ENCODE assay signal across 1 cellular context in the genomic region with DNA sequence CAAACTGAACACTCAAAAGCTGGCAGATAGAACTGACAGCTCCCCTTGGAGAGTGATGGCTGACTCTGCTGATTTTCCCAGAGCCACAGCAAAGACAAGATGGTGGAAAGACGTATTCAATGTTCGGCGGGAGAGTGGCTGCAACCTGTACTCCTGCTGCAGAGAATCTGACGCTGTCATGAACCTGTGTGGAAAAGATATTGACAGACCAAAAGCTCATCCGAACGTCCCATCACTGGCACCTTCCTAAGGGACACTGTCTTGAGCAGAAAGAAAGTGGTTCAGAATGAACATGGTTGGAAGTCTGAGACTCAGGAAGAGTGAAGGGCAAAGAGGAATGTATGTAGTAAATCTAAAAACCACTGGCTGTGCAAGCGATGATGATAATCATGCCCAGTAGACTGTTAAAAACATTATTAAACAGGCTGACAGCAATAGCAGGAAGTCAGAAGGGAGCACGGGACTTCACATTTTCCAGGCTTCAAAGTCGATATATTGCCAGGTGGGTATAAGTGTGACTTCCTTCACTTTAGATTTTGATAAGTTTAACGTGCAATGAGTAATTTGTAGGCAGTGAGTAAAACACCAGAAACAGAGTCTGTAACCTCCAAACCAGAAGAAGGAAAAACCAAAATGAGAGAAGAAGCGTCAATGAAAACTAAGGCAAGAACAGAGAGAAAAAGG.
TF ChIP-seq lines count a peak whose summit lies in the region.

No MANE protein-coding gene starts in this region.

TF ChIP-seq in GM12878, 131 proteins besides CTCF, POLR2A, EP300 and RAD21:
- no peak for TF ChIP-seq ZNF687 (IDR thresholded peaks at IDR 0.05)
- no peak for TF ChIP-seq IKZF1 (conservative IDR thresholded peaks at IDR 0.05)
- no peak for TF ChIP-seq MYC (IDR thresholded peaks at IDR 0.05; ENCODE audit: insufficient read depth, insufficient read length, insufficient replicate concordance, low read length, severe bottlenecking)
- TF ChIP-seq REST (IDR thresholded peaks at IDR 0.05; ENCODE audit: low read depth, low read length): no peak
- TF ChIP-seq, protein P1, sequence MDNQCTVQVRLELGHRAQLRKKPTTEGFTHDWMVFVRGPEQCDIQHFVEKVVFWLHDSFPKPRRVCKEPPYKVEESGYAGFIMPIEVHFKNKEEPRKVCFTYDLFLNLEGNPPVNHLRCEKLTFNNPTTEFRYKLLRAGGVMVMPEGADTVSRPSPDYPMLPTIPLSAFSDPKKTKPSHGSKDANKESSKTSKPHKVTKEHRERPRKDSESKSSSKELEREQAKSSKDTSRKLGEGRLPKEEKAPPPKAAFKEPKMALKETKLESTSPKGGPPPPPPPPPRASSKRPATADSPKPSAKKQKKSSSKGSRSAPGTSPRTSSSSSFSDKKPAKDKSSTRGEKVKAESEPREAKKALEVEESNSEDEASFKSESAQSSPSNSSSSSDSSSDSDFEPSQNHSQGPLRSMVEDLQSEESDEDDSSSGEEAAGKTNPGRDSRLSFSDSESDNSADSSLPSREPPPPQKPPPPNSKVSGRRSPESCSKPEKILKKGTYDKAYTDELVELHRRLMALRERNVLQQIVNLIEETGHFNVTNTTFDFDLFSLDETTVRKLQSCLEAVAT (IDR thresholded peaks at IDR 0.05): peak; percentile 33; the same call in 1 of the 2 replicates
- TF ChIP-seq EED (IDR thresholded peaks at IDR 0.05; ENCODE audit: low read depth): no peak
- TF ChIP-seq ASH2L (IDR thresholded peaks at IDR 0.05; ENCODE audit: borderline replicate concordance, low read depth): no peak
- no peak for TF ChIP-seq IRF4 (IDR thresholded peaks at IDR 0.05; ENCODE audit: low read depth, low read length)
- TF ChIP-seq ETV6 (conservative IDR thresholded peaks at IDR 0.05 in 1 of 2, IDR thresholded peaks at IDR 0.05 in 1 of 2; ENCODE audit: borderline replicate concordance in 1 of 2, low read depth in 1 of 2): no peak
- no peak for TF ChIP-seq NKRF (conservative IDR thresholded peaks at IDR 0.05)
- TF ChIP-seq, protein P2, sequence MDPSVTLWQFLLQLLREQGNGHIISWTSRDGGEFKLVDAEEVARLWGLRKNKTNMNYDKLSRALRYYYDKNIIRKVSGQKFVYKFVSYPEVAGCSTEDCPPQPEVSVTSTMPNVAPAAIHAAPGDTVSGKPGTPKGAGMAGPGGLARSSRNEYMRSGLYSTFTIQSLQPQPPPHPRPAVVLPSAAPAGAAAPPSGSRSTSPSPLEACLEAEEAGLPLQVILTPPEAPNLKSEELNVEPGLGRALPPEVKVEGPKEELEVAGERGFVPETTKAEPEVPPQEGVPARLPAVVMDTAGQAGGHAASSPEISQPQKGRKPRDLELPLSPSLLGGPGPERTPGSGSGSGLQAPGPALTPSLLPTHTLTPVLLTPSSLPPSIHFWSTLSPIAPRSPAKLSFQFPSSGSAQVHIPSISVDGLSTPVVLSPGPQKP (IDR thresholded peaks at IDR 0.05; ENCODE audit: low read depth, low read length): no peak
- TF ChIP-seq RUNX3 (IDR thresholded peaks at IDR 0.05; ENCODE audit: low read length): no peak
- peak in 1 of 2 experiments; percentile 41; a peak in 1 of 4 replicates for TF ChIP-seq BHLHE40 (IDR thresholded peaks at IDR 0.05; ENCODE audit: borderline replicate concordance in 1 of 2, low read depth in 2 of 2, low read length in 1 of 2)
- TF ChIP-seq YY1 (IDR thresholded peaks at IDR 0.05; ENCODE audit: low read depth, low read length): 0 out of 2 replicates have a peak, but pooled peaks have one; percentile 13
- no peak for TF ChIP-seq ESRRA (IDR thresholded peaks at IDR 0.05; ENCODE audit: low read length)
